In the genomic region with DNA sequence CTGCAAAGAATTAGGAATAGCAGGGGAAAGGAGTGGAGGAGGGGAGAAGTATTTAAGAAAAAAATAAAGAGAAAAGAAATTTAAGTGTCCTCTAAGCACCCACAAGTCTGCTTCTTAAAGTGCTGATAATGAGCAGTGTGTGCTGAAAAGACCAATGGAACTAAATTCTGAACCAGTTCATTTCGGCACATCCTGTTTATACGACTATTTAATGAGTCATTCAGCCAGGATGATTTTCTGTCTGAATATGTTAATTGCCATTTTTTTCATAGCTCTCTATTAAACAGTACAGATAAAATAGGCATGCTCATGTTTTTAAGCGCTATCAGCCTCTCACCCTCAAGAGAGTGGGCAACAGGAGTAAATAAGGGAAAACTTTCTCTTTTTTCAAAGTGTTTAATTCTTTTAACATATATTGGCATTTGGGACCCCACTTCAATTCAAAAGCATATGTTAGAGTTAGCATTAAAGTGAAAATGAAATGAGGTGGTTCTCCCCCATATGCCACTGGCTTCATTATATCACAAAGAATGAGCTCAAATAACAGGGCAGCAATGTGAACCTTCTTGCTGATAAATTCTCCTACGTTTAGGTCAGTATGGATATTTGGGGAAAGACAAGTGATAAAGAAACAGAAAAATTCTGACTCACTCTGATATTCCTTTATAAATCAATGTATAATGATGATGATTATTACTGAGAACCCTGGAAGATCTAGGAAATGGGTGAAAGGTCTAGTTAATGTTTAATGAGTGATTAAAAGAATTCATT, we compare ENCODE assay signal across 10 cellular contexts.
A peak's percentile ranks its signal among the peaks of the same experiment; 100 is the strongest.
DNase-seq lines count a peak whose midpoint lies in the region; ATAC-seq and TF ChIP-seq lines count a peak whose summit lies in the region.
"Had no signal": no experiment of that assay in that cellular context is flagged by ENCODE, and none has a peak within 500 bp of the region (broad histone marks: within the 10 kb centered on the region; RNA-seq: fewer than 3 reads in every experiment).

No MANE protein-coding gene starts in this region.

- H3K27ac ChIP-seq in RWPE2 (ENCODE audit: poor library complexity, severe bottlenecking): peak overlapping the region; percentile 36

- H3K27me3 ChIP-seq in RWPE2 (ENCODE audit: insufficient read depth, poor library complexity, severe bottlenecking): no peaks in the 10 kb centered on the region

- no peaks in the 10 kb centered on the region for H3K9me3 Mint-ChIP-seq in activated naive CD8-positive, alpha-beta T cell treated with anti-CD3 and anti-CD28 coated beads for 36 hours
- no peaks in the 10 kb centered on the region for H3K9me3 Mint-ChIP-seq in activated CD4-positive, alpha-beta T cell treated with anti-CD3 and anti-CD28 coated beads, Interleukin-2, amount 10 ng/mL, durations not matched to agents 24 days and 14 days

- no peak overlapping the region for H3K27ac Mint-ChIP-seq in activated naive CD8-positive, alpha-beta T cell treated with anti-CD3 and anti-CD28 coated beads for 36 hours
- no peak overlapping the region for H3K27ac Mint-ChIP-seq in activated CD4-positive, alpha-beta T cell treated with anti-CD3 and anti-CD28 coated beads, Interleukin-2, amount 10 ng/mL, durations not matched to agents 24 days and 14 days

- TF ChIP-seq CTCF in RWPE2 (IDR thresholded peaks at IDR 0.05; ENCODE audit: poor library complexity, severe bottlenecking): no peak

- peaks cover 7% of the 10 kb centered on the region for H3K4me1 Mint-ChIP-seq in activated naive CD8-positive, alpha-beta T cell treated with anti-CD3 and anti-CD28 coated beads for 36 hours
- peaks cover 4% of the 10 kb centered on the region for H3K4me1 Mint-ChIP-seq in activated CD4-positive, alpha-beta T cell treated with anti-CD3 and anti-CD28 coated beads, Interleukin-2, amount 10 ng/mL, durations not matched to agents 24 days and 14 days

- DNase-seq in EH (ENCODE audit: low read depth): peak; percentile 95
- no peak for DNase-seq in RWPE2 (ENCODE audit: low spot score)
- peak; percentile 13 for DNase-seq in fibroblast of the conjunctiva (ENCODE audit: low read depth)
- DNase-seq in sciatic nerve (ENCODE audit: low spot score): no peak
- no peak for DNase-seq in COR-L47 (lab: John Stamatoyannopoulos, UW)
- DNase-seq in activated naive CD8-positive, alpha-beta T cell treated with anti-CD3 and anti-CD28 coated beads for 36 hours: no peak
- DNase-seq in activated CD4-positive, alpha-beta T cell treated with anti-CD3 and anti-CD28 coated beads, Interleukin-2, amount 10 ng/mL, durations not matched to agents 24 days and 14 days: no peak
- DNase-seq: activated effector memory CD4-positive, alpha-beta T cell treated with Interleukin-2 at 50 U/mL for 16 hours; NCI-H1105 treated with DMSO at 0.1 percent for 48 hours had no signal

- no peaks in the 10 kb centered on the region for H3K36me3 Mint-ChIP-seq in activated naive CD8-positive, alpha-beta T cell treated with anti-CD3 and anti-CD28 coated beads for 36 hours
- no peaks in the 10 kb centered on the region for H3K36me3 Mint-ChIP-seq in activated CD4-positive, alpha-beta T cell treated with anti-CD3 and anti-CD28 coated beads, Interleukin-2, amount 10 ng/mL, durations not matched to agents 24 days and 14 days (ENCODE audit: low read depth)

- H3K4me3 Mint-ChIP-seq in activated naive CD8-positive, alpha-beta T cell treated with anti-CD3 and anti-CD28 coated beads for 36 hours: no peak overlapping the region
- no peak overlapping the region for H3K4me3 Mint-ChIP-seq in activated CD4-positive, alpha-beta T cell treated with anti-CD3 and anti-CD28 coated beads, Interleukin-2, amount 10 ng/mL, durations not matched to agents 24 days and 14 days

- H3K4me1 ChIP-seq in RWPE2 (ENCODE audit: insufficient read depth, poor library complexity, severe bottlenecking): peaks cover 7% of the 10 kb centered on the region

- H3K36me3 ChIP-seq in RWPE2 (ENCODE audit: low read depth): no peaks in the 10 kb centered on the region

- peaks cover 7% of the 10 kb centered on the region for H3K27me3 Mint-ChIP-seq in activated naive CD8-positive, alpha-beta T cell treated with anti-CD3 and anti-CD28 coated beads for 36 hours
- H3K27me3 Mint-ChIP-seq in activated CD4-positive, alpha-beta T cell treated with anti-CD3 and anti-CD28 coated beads, Interleukin-2, amount 10 ng/mL, durations not matched to agents 24 days and 14 days: peaks cover 9% of the 10 kb centered on the region

- intact Hi-C loops in sciatic nerve (cut with DNase I): no loop called here
- intact Hi-C loops in activated CD4-positive, alpha-beta T cell treated with anti-CD3 and anti-CD28 coated beads, Interleukin-2, amount 10 ng/mL, durations not matched to agents 24 days and 14 days (cut with micrococcal nuclease): no loop called here

- H3K4me3 ChIP-seq in RWPE2 (ENCODE audit: severe bottlenecking): no peak overlapping the region

- no peaks in the 10 kb centered on the region for H3K9me3 ChIP-seq in RWPE2 (ENCODE audit: severe bottlenecking)

- ATAC-seq in RWPE2 (ENCODE audit: low read depth) (peak; percentile 52; the same call in 2 of the 3 replicates), sciatic nerve (peak; percentile 58), GM21619 (IDR thresholded peaks at IDR 0.05; ENCODE audit: unreplicated experiment) (no peak)

Comparison
In these comparisons a context has a peak if more than half of its experiments do, and no peak if none do; other contexts are left out.
1. DNase-seq: peak in EH (single experiment) and fibroblast of the conjunctiva (single experiment); none in RWPE2 (single experiment), sciatic nerve (single experiment), COR-L47 (single experiment), activated naive CD8-positive, alpha-beta T cell treated with anti-CD3 and anti-CD28 coated beads for 36 hours (single experiment) and activated CD4-positive, alpha-beta T cell treated with anti-CD3 and anti-CD28 coated beads, Interleukin-2, amount 10 ng/mL, durations not matched to agents 24 days and 14 days (single experiment).